18 cellular contexts compared by ENCODE assay signal in genomic region chr3:70245746-70246525, GRCh38.
A peak's percentile ranks its signal among the peaks of the same experiment; 100 is the strongest.
DNase-seq lines count a peak whose midpoint lies in the region; ATAC-seq and TF ChIP-seq lines count a peak whose summit lies in the region.
"Had no signal": no experiment of that assay in that cellular context is flagged by ENCODE, and none has a peak within 500 bp of the region (broad histone marks: within the 10 kb centered on the region; RNA-seq: fewer than 3 reads in every experiment).

No MANE protein-coding gene starts in this region.

- H3K4me1 Mint-ChIP-seq in effector memory CD8-positive, alpha-beta T cell (ENCODE audit: low read depth in 2 of 2) = no peaks in the 10 kb centered on the region
- H3K4me1 Mint-ChIP-seq: CD4-positive, alpha-beta memory T cell had no signal

- peak; percentile 16 for DNase-seq in COLO829 (ENCODE audit: low spot score)
- DNase-seq in dorsolateral prefrontal cortex = peak in 1 of 10 donors; percentile 12
- DNase-seq in midbrain (lab: John Stamatoyannopoulos, UW) = peak; percentile 6
- peak in 2 of 49 donors; percentile 1 to 3 for DNase-seq in substantia nigra (lab: John Stamatoyannopoulos, UW)
- no peak for DNase-seq in HAP-1 (ENCODE audit: low spot score in 2 of 2)
- DNase-seq in effector memory CD8-positive, alpha-beta T cell = no peak
- DNase-seq: BE2C; CD4-positive, alpha-beta memory T cell; COR-L47; DMS153; DMS79 treated with DMSO at 0.1 percent for 48 hours; EL; GOT3; H9 had no signal

- H3K9me3 ChIP-seq in HAP-1 = no peaks in the 10 kb centered on the region
- H3K9me3 ChIP-seq: BE2C had no signal

- H3K36me3 ChIP-seq in HAP-1 (replicated peaks) = no peaks in the 10 kb centered on the region
- H3K36me3 ChIP-seq: BE2C had no signal

- no peaks in the 10 kb centered on the region for H3K36me3 Mint-ChIP-seq in effector memory CD8-positive, alpha-beta T cell (ENCODE audit: insufficient read depth)
- H3K36me3 Mint-ChIP-seq: CD4-positive, alpha-beta memory T cell had no signal

- intact Hi-C loops in dorsolateral prefrontal cortex (cut with DNase I) = no loop called here

- no peak for ATAC-seq in HG02763 (IDR thresholded peaks at IDR 0.05; ENCODE audit: unreplicated experiment)
- no peak for ATAC-seq in effector memory CD8-positive, alpha-beta T cell (replicated peaks)
- no peak for ATAC-seq in HG03457 (IDR thresholded peaks at IDR 0.05; ENCODE audit: unreplicated experiment)

- H3K4me3 ChIP-seq in dorsolateral prefrontal cortex = peak overlapping the region in 10 of 59 donors; percentile 1 to 34 (median 11)
- H3K4me3 ChIP-seq in HAP-1 = no peak overlapping the region

- H3K27ac Mint-ChIP-seq in effector memory CD8-positive, alpha-beta T cell = no peak overlapping the region
- H3K27ac Mint-ChIP-seq: CD4-positive, alpha-beta memory T cell; H9 had no signal

- H3K9me3 Mint-ChIP-seq in effector memory CD8-positive, alpha-beta T cell = peaks cover 8% of the 10 kb centered on the region in 2 donors

- TF ChIP-seq CTCF in dorsolateral prefrontal cortex (IDR thresholded peaks at IDR 0.05 in 54 of 56, conservative IDR thresholded peaks at IDR 0.05 in 2 of 56; ENCODE audit: low read depth in 1 of 56, partially characterized antibody in 56 of 56) = no peak

- H3K27me3 Mint-ChIP-seq in effector memory CD8-positive, alpha-beta T cell = no peaks in the 10 kb centered on the region
- H3K27me3 Mint-ChIP-seq: CD4-positive, alpha-beta memory T cell had no signal

- no peak overlapping the region for H3K4me3 Mint-ChIP-seq in effector memory CD8-positive, alpha-beta T cell
- H3K4me3 Mint-ChIP-seq: CD4-positive, alpha-beta memory T cell; H9 had no signal

- in situ Hi-C loops in HAP-1 (cut with MboI; ENCODE audit: low sequenced_read_pairs) = no loop called here

- H3K4me1 ChIP-seq in HAP-1 = no peaks in the 10 kb centered on the region
- H3K4me1 ChIP-seq: BE2C had no signal

- H3K27me3 ChIP-seq in dorsolateral prefrontal cortex (peaks cover 0 to 9% (median 0%) of the 10 kb centered on the region in 45 donors), HAP-1 (ENCODE audit: low read depth) (no peaks in the 10 kb centered on the region)
- H3K27me3 ChIP-seq: BE2C had no signal

- H3K27ac ChIP-seq in dorsolateral prefrontal cortex (peak overlapping the region in 50 of 59 donors; percentile 3 to 86 (median 69)), substantia nigra (ENCODE audit: low read depth, low read length, poor library complexity, severe bottlenecking) (peak overlapping the region; percentile 66)
- H3K27ac ChIP-seq: C4-2B, HL-60 had no signal

Comparison
In these comparisons a context has a peak if more than half of its experiments do, and no peak if none do; other contexts are left out.
1. DNase-seq: peak in COLO829 (single experiment) and midbrain (single experiment); none in HAP-1 (0 of 2) and effector memory CD8-positive, alpha-beta T cell (0 of 3).